Comparison of ENCODE assay signal across 13 cellular contexts in the genomic region with DNA sequence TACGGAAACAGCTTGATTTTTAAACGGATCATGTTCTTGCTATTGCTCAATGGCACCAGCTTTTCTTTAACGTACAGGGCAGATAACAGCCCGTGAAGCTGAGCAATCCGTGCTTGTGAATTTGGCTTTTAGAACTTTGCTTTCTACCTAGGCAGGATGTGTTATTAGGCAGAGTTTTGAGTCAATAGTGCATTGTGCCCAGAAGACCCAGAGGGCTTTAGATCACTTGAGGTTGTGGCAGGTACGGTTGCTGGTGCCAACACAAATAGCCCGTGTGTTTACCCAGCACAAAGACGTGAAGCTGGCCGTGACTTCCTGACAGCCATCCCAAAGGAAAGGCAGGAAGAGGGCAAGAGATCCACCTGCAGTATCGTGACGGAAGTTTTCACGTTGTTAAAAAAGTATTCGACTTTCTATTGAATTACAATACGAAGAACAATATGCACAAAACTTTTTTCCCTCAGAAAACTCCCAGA.
DNase-seq lines count a peak whose midpoint lies in the region; TF ChIP-seq lines count a peak whose summit lies in the region.
"Had no signal": no experiment of that assay in that cellular context is flagged by ENCODE, and none has a peak within 500 bp of the region (broad histone marks: within the 10 kb centered on the region; RNA-seq: fewer than 3 reads in every experiment).

No MANE protein-coding gene starts in this region.

- in situ Hi-C loops in transverse colon (cut with MboI; ENCODE audit: low pct_ligation_motif_present in 1 of 4, low pct_unique_long_range_greater_than_20kb in 1 of 4, low sequenced_read_pairs in 3 of 4) = no loop called here

- TF ChIP-seq EP300 in transverse colon (IDR thresholded peaks at IDR 0.05; ENCODE audit: low read depth) = no peak

- H3K9me3 ChIP-seq in transverse colon (no peaks in the 10 kb centered on the region), MG63 (no peaks in the 10 kb centered on the region)
- H3K9me3 ChIP-seq: psoas muscle, SJSA1 had no signal

- TF ChIP-seq POLR2A in transverse colon (IDR thresholded peaks at IDR 0.05) = no peak

- H3K36me3 ChIP-seq in transverse colon = no peaks in the 10 kb centered on the region
- no peaks in the 10 kb centered on the region for H3K36me3 ChIP-seq in MG63
- H3K36me3 ChIP-seq: SJSA1 had no signal

- H3K4me1 ChIP-seq in transverse colon = peaks cover 0 to 21% (median 17%) of the 10 kb centered on the region in 4 donors
- H3K4me1 ChIP-seq: psoas muscle, SJSA1 had no signal

- intact Hi-C loops in transverse colon (cut with DNase I; ENCODE audit: low total_unique reads) = no loop called here

- TF ChIP-seq CTCF in fibroblast of villous mesenchyme (IDR thresholded peaks at IDR 0.05; ENCODE audit: insufficient read depth, low read depth, low read length) (no peak), transverse colon (IDR thresholded peaks at IDR 0.05) (peak in 3 of 5 experiments; percentile 7 to 44 (median 28))

- peak overlapping the region; percentile 19 to 50 (median 36) for H3K27ac ChIP-seq in transverse colon
- H3K27ac ChIP-seq: psoas muscle, SJSA1 had no signal

- H3K27me3 ChIP-seq in transverse colon = no peaks in the 10 kb centered on the region
- H3K27me3 ChIP-seq in MG63 = no peaks in the 10 kb centered on the region

- H3K4me3 ChIP-seq in fibroblast of villous mesenchyme (ENCODE audit: low read depth, low read length) = no peak overlapping the region
- H3K4me3 ChIP-seq in transverse colon = no peak overlapping the region
- H3K4me3 ChIP-seq in MG63 = no peak overlapping the region
- H3K4me3 ChIP-seq: psoas muscle, SJSA1 had no signal

- DNase-seq in NCI-H1105 treated with DMSO at 0.1 percent for 48 hours (lab: John Stamatoyannopoulos, UW) = peak; percentile 96
- DNase-seq in NCI-H526 (lab: John Stamatoyannopoulos, UW) = peak; percentile 24 to 65
- DNase-seq in fibroblast of villous mesenchyme (ENCODE audit: low read depth) = peak; percentile 25
- peak; percentile 72 for DNase-seq in transverse colon
- DNase-seq in MG63 = no peak
- DNase-seq in inferior parietal cortex (ENCODE audit: extremely low spot score) = no peak
- no peak for DNase-seq in activated CD4-positive, alpha-beta T cell treated with anti-CD3 and anti-CD28 coated beads, Interleukin-2, amount 50 U/mL, for 48 hours
- DNase-seq: activated T-cell treated with anti-CD3 and anti-CD28 coated beads, Interleukin-2, amount 50 U/mL, for 24 hours; hypothalamus; NCI-H226; psoas muscle; stimulated activated CD4-positive, alpha-beta T cell treated with anti-CD3 and anti-CD28 coated beads, Interleukin-4, amount 100 ng/mL, for 24 hours had no signal

- 34 to 47% methylated on average over 12 to 14 of the region's 14 CpGs for WGBS in transverse colon (ENCODE audit: low coverage in 1 of 2), 2 donors

Comparison
In these comparisons a context has a peak if more than half of its experiments do, and no peak if none do; other contexts are left out.
1. DNase-seq: peak in NCI-H1105 treated with DMSO at 0.1 percent for 48 hours (single experiment), NCI-H526 (2 of 2), fibroblast of villous mesenchyme (single experiment) and transverse colon (single experiment); none in MG63 (single experiment), inferior parietal cortex (single experiment) and activated CD4-positive, alpha-beta T cell treated with anti-CD3 and anti-CD28 coated beads, Interleukin-2, amount 50 U/mL, for 48 hours (0 of 2).